12 cellular contexts compared by ENCODE assay signal in the genomic region with DNA sequence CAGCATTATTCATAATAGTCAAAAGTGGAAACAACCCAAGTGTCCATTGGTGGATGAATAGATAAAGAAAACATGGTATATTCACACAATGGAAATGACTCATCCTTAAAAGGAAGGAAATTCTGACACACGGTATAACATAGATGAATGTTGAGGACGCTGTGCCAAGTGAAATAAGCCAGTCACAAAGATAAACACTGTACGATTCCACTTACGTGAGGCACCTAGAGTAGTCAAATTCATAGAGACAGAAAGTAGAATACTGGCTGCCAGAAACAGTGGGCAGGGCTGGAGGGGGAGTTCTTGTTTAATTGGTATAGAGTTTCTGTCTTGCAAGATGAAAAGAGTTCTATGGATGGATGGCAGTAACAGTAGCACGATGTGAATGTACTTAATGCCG. TPM values are rescaled to one million over a fixed set of nuclear protein-coding genes. Genes with fewer than 3 reads are reported as not detected.
DNase-seq lines count a peak whose midpoint lies in the region; ATAC-seq, FAIRE-seq and TF ChIP-seq lines count a peak whose summit lies in the region.
"Had no signal": no experiment of that assay in that cellular context is flagged by ENCODE, and none has a peak within 500 bp of the region (broad histone marks: within the 10 kb centered on the region; RNA-seq: fewer than 3 reads in every experiment).

No MANE protein-coding gene starts in this region.

- H3K36me3 Mint-ChIP-seq in activated naive CD4-positive, alpha-beta T cell treated with anti-CD3 and anti-CD28 coated beads, Interleukin-2, amount 50 U/mL, for 24 hours: no peaks in the 10 kb centered on the region

- no TSS peak for BruUV-seq in HepG2 (replicated peaks; lab: Mats Ljungman, UMichigan)

- TF ChIP-seq RAD21 in Ishikawa (IDR thresholded peaks at IDR 0.05; ENCODE audit: low read depth): no peak
- no peak for TF ChIP-seq RAD21 in HepG2 (CRISPR knock-in tag; IDR thresholded peaks at IDR 0.05)

- H3K9ac ChIP-seq in HepG2 (ENCODE audit: insufficient read depth, low read depth, low read length): no peak overlapping the region
- H3K9ac ChIP-seq: parathyroid adenoma had no signal

- no peak for TF ChIP-seq POLR2A in HepG2 (IDR thresholded peaks at IDR 0.05; ENCODE audit: insufficient read depth in 1 of 2, low read depth in 2 of 2, low read length in 2 of 2)

- no peaks in the 10 kb centered on the region for H3K27me3 Mint-ChIP-seq in activated naive CD4-positive, alpha-beta T cell treated with anti-CD3 and anti-CD28 coated beads, Interleukin-2, amount 50 U/mL, for 24 hours

- TF ChIP-seq EP300 in Ishikawa (IDR thresholded peaks at IDR 0.05; ENCODE audit: borderline replicate concordance): no peak; the same call in 1 of the 2 replicates
- TF ChIP-seq EP300 in HepG2 (IDR thresholded peaks at IDR 0.05; ENCODE audit: low read depth in 2 of 2, low read length in 2 of 2): no peak
- TF ChIP-seq EP300 in HepG2 (CRISPR knock-in tag; IDR thresholded peaks at IDR 0.05; ENCODE audit: borderline replicate concordance): no peak

- in situ Hi-C loops in HepG2 (cut with HindIII; ENCODE audit: extremely low pct_ligation_motif_present, low pct_unique_long_range_greater_than_20kb) (no loop called here), HAP-1 (cut with MboI; ENCODE audit: low sequenced_read_pairs) (no loop called here)

- no peak overlapping the region for H3K4me3 Mint-ChIP-seq in activated naive CD4-positive, alpha-beta T cell treated with anti-CD3 and anti-CD28 coated beads, Interleukin-2, amount 50 U/mL, for 24 hours

- CTCF ChIA-PET in HepG2 (lab: Yijun Ruan, JAX; ENCODE audit: low intra/inter-chr PET ratio, low total read pairs): no interaction called here

- H4K20me1 ChIP-seq in HepG2 (ENCODE audit: insufficient read depth, low read length): no peaks in the 10 kb centered on the region

- H3K9me3 Mint-ChIP-seq in activated naive CD4-positive, alpha-beta T cell treated with anti-CD3 and anti-CD28 coated beads, Interleukin-2, amount 50 U/mL, for 24 hours: no peaks in the 10 kb centered on the region

- H3K36me3 ChIP-seq in HepG2 (replicated peaks in 1 of 2; ENCODE audit: control insufficient read depth in 1 of 2, insufficient read depth in 2 of 2, low read length in 2 of 2): no peaks in the 10 kb centered on the region
- no peaks in the 10 kb centered on the region for H3K36me3 ChIP-seq in HAP-1 (replicated peaks)
- H3K36me3 ChIP-seq: uterus had no signal

- H3K79me2 ChIP-seq in HepG2 (ENCODE audit: insufficient read depth, low read length): no peaks in the 10 kb centered on the region
- H3K79me2 ChIP-seq: parathyroid adenoma had no signal

- ATAC-seq in HepG2: no peak
- ATAC-seq in Right ventricle myocardium superior (ENCODE audit: poor library complexity): no peak

- peak; percentile 32 for FAIRE-seq in HepG2 (lab: Jason Lieb, UNC)
- FAIRE-seq: endometrium, TTC549 had no signal

- no peak overlapping the region for H3K27ac ChIP-seq in HepG2 (ENCODE audit: extremely low read length, insufficient read depth, low read length)
- H3K27ac ChIP-seq: parathyroid adenoma, uterus had no signal

- peaks cover 11% of the 10 kb centered on the region for H3K4me1 Mint-ChIP-seq in activated naive CD4-positive, alpha-beta T cell treated with anti-CD3 and anti-CD28 coated beads, Interleukin-2, amount 50 U/mL, for 24 hours

- DNase-seq in DMS53 (lab: John Stamatoyannopoulos, UW) (peak; percentile 79), HepG2 (ENCODE audit: low spot score) (peak; percentile 17), HAP-1 (ENCODE audit: low spot score in 2 of 2) (no peak), Right ventricle myocardium superior (no peak), putamen (ENCODE audit: low spot score) (no peak), NCI-H146 (lab: John Stamatoyannopoulos, UW) (no peak)
- DNase-seq: uterus had no signal

- no peaks in the 10 kb centered on the region for H3K9me3 ChIP-seq in HepG2 (ENCODE audit: low read length)
- no peaks in the 10 kb centered on the region for H3K9me3 ChIP-seq in HAP-1
- H3K9me3 ChIP-seq: uterus had no signal

- H3K27me3 ChIP-seq in HepG2 (ENCODE audit: control insufficient read depth in 1 of 2, insufficient read depth in 2 of 2, low read length in 2 of 2) (no peaks in the 10 kb centered on the region; a peak in 1 of 5 replicates), HAP-1 (ENCODE audit: low read depth) (peaks cover 12% of the 10 kb centered on the region)
- H3K27me3 ChIP-seq: uterus had no signal

- intact Hi-C loops in HepG2 (cut with micrococcal nuclease; ENCODE audit: unreplicated experiment): no loop called here
- intact Hi-C loops in Right ventricle myocardium superior (cut with DNase I): no loop called here

- H2AFZ ChIP-seq in HepG2 (ENCODE audit: low read length): no peak overlapping the region
- H2AFZ ChIP-seq: parathyroid adenoma had no signal

- H3K4me2 ChIP-seq in HepG2 (ENCODE audit: low read depth, low read length): no peak overlapping the region; the same call in 1 of the 2 replicates

- POLR2A ChIA-PET in HepG2 (lab: Yijun Ruan, JAX): no interaction called here

- no peak overlapping the region for H3K4me3 ChIP-seq in HepG2 (replicated peaks in 1 of 3; ENCODE audit: insufficient read depth in 1 of 3, low read depth in 2 of 3, low read length in 3 of 3)
- no peak overlapping the region for H3K4me3 ChIP-seq in HAP-1
- H3K4me3 ChIP-seq: uterus had no signal

- peak overlapping the region; percentile 12 for H3K27ac Mint-ChIP-seq in activated naive CD4-positive, alpha-beta T cell treated with anti-CD3 and anti-CD28 coated beads, Interleukin-2, amount 50 U/mL, for 24 hours

- H3K4me1 ChIP-seq in HepG2 (ENCODE audit: insufficient read depth, low read length): peaks cover 5% of the 10 kb centered on the region; the same call in 1 of the 2 replicates
- H3K4me1 ChIP-seq in HAP-1: peaks cover 11% of the 10 kb centered on the region
- H3K4me1 ChIP-seq: parathyroid adenoma, uterus had no signal

- WGBS in HepG2 (ENCODE audit: low lambda C conversion rate): 20% methylated on average over 6 of the region's 6 CpGs

- no peak for TF ChIP-seq CTCF in HepG2 (CRISPR knock-in tag; IDR thresholded peaks at IDR 0.05)

TF ChIP-seq in Ishikawa, 13 proteins besides CTCF, POLR2A, EP300 and RAD21:
- TF ChIP-seq NFIC (IDR thresholded peaks at IDR 0.05) (peak; percentile 59), TEAD4 (IDR thresholded peaks at IDR 0.05) (no peak)
- TF ChIP-seq, protein P1, sequence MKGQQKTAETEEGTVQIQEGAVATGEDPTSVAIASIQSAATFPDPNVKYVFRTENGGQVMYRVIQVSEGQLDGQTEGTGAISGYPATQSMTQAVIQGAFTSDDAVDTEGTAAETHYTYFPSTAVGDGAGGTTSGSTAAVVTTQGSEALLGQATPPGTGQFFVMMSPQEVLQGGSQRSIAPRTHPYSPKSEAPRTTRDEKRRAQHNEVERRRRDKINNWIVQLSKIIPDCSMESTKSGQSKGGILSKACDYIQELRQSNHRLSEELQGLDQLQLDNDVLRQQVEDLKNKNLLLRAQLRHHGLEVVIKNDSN (IDR thresholded peaks at IDR 0.05): no peak

TF ChIP-seq in HepG2, 621 proteins besides CTCF, POLR2A, EP300 and RAD21:
- TF ChIP-seq ZBTB7B (CRISPR knock-in tag; IDR thresholded peaks at IDR 0.05) (no peak), JUNB (CRISPR knock-in tag; IDR thresholded peaks at IDR 0.05; ENCODE audit: borderline replicate concordance) (no peak), MBD4 (IDR thresholded peaks at IDR 0.05; ENCODE audit: borderline replicate concordance, low read length) (no peak)

RNA-seq across cellular contexts. Expression of a gene that starts 26.6 kb away (rescaled TPM):
- total RNA-seq in HepG2 (2016; rRNA removed; fragmentation: Illumina TruSeq; extraction: Trizol) (7.8 and 9.5 TPM in 2 replicates), Right ventricle myocardium superior (36.2 TPM)
- 35.6 and 36.1 TPM in 2 replicates for total RNA-seq in HepG2 (2016; cell fraction: cytosol; rRNA removed; fragmentation: Illumina TruSeq; extraction: Trizol; ENCODE audit: low read depth)
- total RNA-seq in HepG2 (2016; cell fraction: insoluble cytoplasmic fraction; rRNA removed; fragmentation: Illumina TruSeq; extraction: Trizol): 6.7 and 6.8 TPM in 2 replicates
- total RNA-seq in HepG2 (2016; cell fraction: membrane; rRNA removed; fragmentation: Illumina TruSeq; extraction: Trizol): 16.4 and 21.4 TPM in 2 replicates
- total RNA-seq in HepG2 (2016; cell fraction: nucleus; rRNA removed; fragmentation: Illumina TruSeq; extraction: Trizol): 19.4 and 22.8 TPM in 2 replicates
- polyA plus RNA-seq in HepG2 (2011; rRNA removed): 3.0 and 3.1 TPM in 2 replicates
- polyA plus RNA-seq in HepG2 (2011; cell fraction: cytosol; rRNA removed): 1.9 and 2.8 TPM in 2 replicates
- 6.5 and 7.1 TPM in 2 replicates for polyA plus RNA-seq in HepG2 (2011; cell fraction: nucleus; rRNA removed)
- 5.0 and 6.6 TPM in 2 replicates for polyA plus RNA-seq in HepG2 (2012)
- polyA plus RNA-seq in HepG2 (2016; cell fraction: cytosol; fragmentation: Illumina TruSeq; extraction: Trizol; ENCODE audit: low read depth): 0.43 and 1.0 TPM in 2 replicates
- polyA plus RNA-seq in HepG2 (2016; cell fraction: insoluble cytoplasmic fraction; fragmentation: Illumina TruSeq; extraction: Trizol; ENCODE audit: low read depth): 5.3 and 6.4 TPM in 2 replicates
- 0.70 and 0.76 TPM in 2 replicates for polyA plus RNA-seq in HepG2 (2016; cell fraction: membrane; fragmentation: Illumina TruSeq; extraction: Trizol; ENCODE audit: low read depth)
- 11.0 and 11.7 TPM in 2 replicates for polyA plus RNA-seq in HepG2 (2016; cell fraction: nucleus; fragmentation: Illumina TruSeq; extraction: Trizol; ENCODE audit: insufficient read depth, low read depth)
- 16.4 and 17.8 TPM in 2 replicates for polyA minus RNA-seq in HepG2 (2011; rRNA and poly(A)+ RNA removed; ENCODE audit: low replicate concordance)
- polyA minus RNA-seq in HepG2 (2011; cell fraction: cytosol; rRNA and poly(A)+ RNA removed): 9.5 and 11.9 TPM in 2 replicates
- 60.8 and 62.2 TPM in 2 replicates for polyA minus RNA-seq in HepG2 (2011; cell fraction: nucleus; rRNA and poly(A)+ RNA removed)

Comparison
In these comparisons a context has a peak if more than half of its experiments do, and no peak if none do; other contexts are left out.
1. DNase-seq: peak in DMS53 (single experiment) and HepG2 (single experiment); none in HAP-1 (0 of 2), Right ventricle myocardium superior (single experiment), putamen (single experiment) and NCI-H146 (single experiment).